8 cellular contexts compared by ENCODE assay signal in the genomic region with DNA sequence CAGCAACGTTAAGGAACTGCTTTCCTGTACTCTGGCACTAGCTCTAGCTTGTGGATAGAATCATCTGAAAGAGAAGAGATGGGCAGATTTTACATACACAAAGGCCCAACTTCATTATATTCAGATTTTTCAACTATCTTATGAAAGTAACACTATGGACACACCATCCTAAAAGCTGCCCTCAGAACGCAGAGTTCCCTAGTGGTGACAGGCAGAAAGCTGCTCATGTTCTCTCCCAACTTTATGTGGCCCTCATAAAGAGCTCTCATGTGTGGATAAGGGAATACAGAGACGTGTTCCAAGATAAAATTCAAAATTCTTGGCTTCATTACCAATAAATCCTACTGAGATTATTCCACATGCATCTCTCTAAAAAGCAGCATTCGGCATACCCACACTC. TPM values are rescaled to one million over a fixed set of nuclear protein-coding genes. Genes with fewer than 3 reads are reported as not detected.
DNase-seq lines count a peak whose midpoint lies in the region; ATAC-seq, FAIRE-seq and TF ChIP-seq lines count a peak whose summit lies in the region.

No MANE protein-coding gene starts in this region.

- H4K91ac ChIP-seq in H1 (replicated peaks; ENCODE audit: insufficient read length, low read length) = no peak overlapping the region

- no peak for TF ChIP-seq RAD21 in H1 (IDR thresholded peaks at IDR 0.05 in 1 of 2, conservative IDR thresholded peaks at IDR 0.05 in 1 of 2; ENCODE audit: low read depth in 2 of 2, low read length in 2 of 2)

- H2AK5ac ChIP-seq in H1 (ENCODE audit: low read depth, low read length) = no peak overlapping the region

- H3K79me1 ChIP-seq in H1 (ENCODE audit: low read depth, low read length) = peaks cover 11% of the 10 kb centered on the region; the same call in 1 of the 2 replicates

- no peak overlapping the region for H3K56ac ChIP-seq in H1 (replicated peaks; ENCODE audit: insufficient read length, low read depth, low read length)

- WGBS in H1 (ENCODE audit: extremely low coverage in 1 of 2, insufficient coverage in 1 of 2, insufficient read length in 1 of 2, insufficient replicate concordance in 2 of 2, low coverage in 1 of 2, low lambda C conversion rate in 2 of 2, missing lambda C conversion rate in 1 of 2), 2 experiments = 72% methylated on average over 4 of the region's 4 CpGs; no CpG with 5 or more reads in 1 of the 2 experiments
- 6 to 10% (median 9%) methylated on average over 4 of the region's 4 CpGs for WGBS in ovary, 3 donors

- no peak overlapping the region for H2BK15ac ChIP-seq in H1 (ENCODE audit: low read length)

- TF ChIP-seq EP300 in H1 (IDR thresholded peaks at IDR 0.05; ENCODE audit: borderline replicate concordance in 1 of 2, low read depth in 2 of 2, low read length in 2 of 2) = no peak
- no peak for TF ChIP-seq EP300 in ovary (IDR thresholded peaks at IDR 0.05)

- H3K79me2 ChIP-seq in H1 (ENCODE audit: control insufficient read depth in 1 of 2, insufficient read depth in 2 of 2, low read length in 2 of 2) = peaks cover 18 to 53% of the 10 kb centered on the region in 2 experiments

- FAIRE-seq in H1 (lab: Jason Lieb, UNC) = no peak

- TF ChIP-seq CTCF in H1 (IDR thresholded peaks at IDR 0.05; ENCODE audit: control extremely low read depth in 1 of 3, insufficient read depth in 1 of 3, low read depth in 1 of 3, low read length in 3 of 3) = no peak
- TF ChIP-seq CTCF in ovary (IDR thresholded peaks at IDR 0.05) = no peak

- no peak overlapping the region for H3K14ac ChIP-seq in H1 (ENCODE audit: insufficient read length)

- POLR2A ChIA-PET in H1 (lab: Charles Lee; ENCODE audit: partially characterized antibody) = interaction anchor here (1.3 to 1.8 kb wide), 3 partner anchors 103 to 373 kb away, joined by 3 to 8 read pairs (median 3); a partner anchor contains a TSS

- no peak overlapping the region for H3K18ac ChIP-seq in H1 (ENCODE audit: extremely low read depth, low read length)

- H2BK20ac ChIP-seq in H1 (ENCODE audit: low read length) = no peak overlapping the region

- no peak for TF ChIP-seq POLR2A in H1 (IDR thresholded peaks at IDR 0.05; ENCODE audit: control extremely low read depth in 1 of 2, low read depth in 2 of 2, low read length in 2 of 2)
- no peak for TF ChIP-seq POLR2A in ovary (IDR thresholded peaks at IDR 0.05)

- intact Hi-C loops in ovary (cut with DNase I) = loop anchor here in 2 of 4 donors (5.0 to 10.0 kb wide), 3 partner anchors 100 to 223 kb away; a partner anchor contains a TSS

- no peak overlapping the region for H4K8ac ChIP-seq in H1 (ENCODE audit: extremely low read depth, insufficient read depth, low read length)

- H3K9ac ChIP-seq in NT2/D1 (ENCODE audit: insufficient read length, low read depth) (peak overlapping the region; percentile 99), H1 (replicated peaks in 1 of 4; ENCODE audit: extremely low read depth in 1 of 4, low read depth in 3 of 4, low read length in 3 of 4) (no peak overlapping the region)

- H3K23me2 ChIP-seq in H1 (ENCODE audit: low read depth, low read length) = peaks cover 4% of the 10 kb centered on the region; the same call in 1 of the 2 replicates

- H4K5ac ChIP-seq in H1 (ENCODE audit: insufficient read length, low read depth, low read length) = no peak overlapping the region

- no peaks in the 10 kb centered on the region for H3K9me3 ChIP-seq in NT2/D1 (ENCODE audit: insufficient read depth, low read length)
- peaks cover 0 to 3% of the 10 kb centered on the region in 2 experiments; a peak in 1 of 4 replicates for H3K9me3 ChIP-seq in H1 (ENCODE audit: insufficient read depth in 2 of 2, low read depth in 1 of 2, low read length in 1 of 2)
- no peaks in the 10 kb centered on the region for H3K9me3 ChIP-seq in ovary

- H3K23ac ChIP-seq in H1 (ENCODE audit: insufficient read length) = no peak overlapping the region

- no peak overlapping the region for H2BK120ac ChIP-seq in H1 (replicated peaks; ENCODE audit: low read depth, low read length)

- DNase-seq in ELR (ENCODE audit: low read depth) = peak; percentile 50
- DNase-seq in NT2/D1 (ENCODE audit: low read depth, low spot score) = no peak
- no peak for DNase-seq in H1 (ENCODE audit: low read depth in 1 of 2, low spot score in 2 of 2)
- DNase-seq in ovary = no peak

- H3K4me3 ChIP-seq in NT2/D1 (ENCODE audit: insufficient read length, low read depth) (peak overlapping the region; percentile 98), H1 (ENCODE audit: extremely low read depth in 1 of 4, insufficient read depth in 2 of 4, low read depth in 3 of 4, low read length in 4 of 4) (peak overlapping the region in 3 of 4 experiments; percentile 29 to 81 (median 76); a peak in 6 of 8 replicates), ovary (peak overlapping the region; percentile 77)

- no peak overlapping the region for H3K4ac ChIP-seq in H1 (replicated peaks; ENCODE audit: insufficient read length, low read depth, low read length)

- CTCF ChIA-PET in H1 (lab: Charles Lee; ENCODE audit: partially characterized antibody) = interaction anchor here (0.6 to 19.7 kb wide), 16 partner anchors 10 to 776 kb away, joined by 3 to 362 read pairs (median 4); a partner anchor contains a TSS

- H3K27ac ChIP-seq in H1 (ENCODE audit: low read depth, low read length) = no peak overlapping the region
- peak overlapping the region in 1 of 2 donors; percentile 29 for H3K27ac ChIP-seq in ovary

- no peaks in the 10 kb centered on the region for H3K27me3 ChIP-seq in NT2/D1 (ENCODE audit: insufficient read depth, insufficient read length)
- no peaks in the 10 kb centered on the region for H3K27me3 ChIP-seq in H1 (replicated peaks in 1 of 4; ENCODE audit: control insufficient read depth in 3 of 4, extremely low read depth in 1 of 4, insufficient read depth in 3 of 4, low read length in 3 of 4)
- H3K27me3 ChIP-seq in ovary = no peaks in the 10 kb centered on the region

- H3K4me1 ChIP-seq in NT2/D1 (ENCODE audit: insufficient read depth, insufficient read length) (no peaks in the 10 kb centered on the region), H1 (replicated peaks in 1 of 4; ENCODE audit: control insufficient read depth in 3 of 4, insufficient read depth in 4 of 4, low read length in 3 of 4) (peaks cover 2 to 8% (median 5%) of the 10 kb centered on the region in 4 experiments; a peak in 5 of 7 replicates), ovary (ENCODE audit: insufficient read depth) (peaks cover 13% of the 10 kb centered on the region)

- H2BK5ac ChIP-seq in H1 (ENCODE audit: low read depth, low read length) = no peak overlapping the region

- no peak overlapping the region for H2BK12ac ChIP-seq in H1 (ENCODE audit: low read depth, low read length)

- no peak overlapping the region for H2AFZ ChIP-seq in H1 (ENCODE audit: low read length)

- H4K20me1 ChIP-seq in H1 (replicated peaks in 1 of 2; ENCODE audit: control insufficient read depth in 1 of 2, insufficient read depth in 2 of 2, low read length in 2 of 2) = peaks cover 32 to 33% of the 10 kb centered on the region in 2 experiments

- H3K4me2 ChIP-seq in H1 (ENCODE audit: insufficient read depth in 1 of 2, low read depth in 2 of 2, low read length in 2 of 2) = peak overlapping the region; percentile 85 to 90

- ATAC-seq in GM19395 (IDR thresholded peaks at IDR 0.05; ENCODE audit: unreplicated experiment) (no peak), GM19463 (IDR thresholded peaks at IDR 0.05; ENCODE audit: unreplicated experiment) (no peak), HG03280 (IDR thresholded peaks at IDR 0.05; ENCODE audit: unreplicated experiment) (no peak), HG03175 (IDR thresholded peaks at IDR 0.05; ENCODE audit: unreplicated experiment) (no peak)

- H3K36me3 ChIP-seq in NT2/D1 (ENCODE audit: insufficient read depth, insufficient read length, low read length) (peaks cover 18% of the 10 kb centered on the region), H1 (ENCODE audit: control insufficient read depth in 2 of 4, insufficient read depth in 4 of 4, low read length in 3 of 4) (no peaks in the 10 kb centered on the region), ovary (no peaks in the 10 kb centered on the region)

TF ChIP-seq in H1, 55 proteins besides CTCF, POLR2A, EP300 and RAD21 (continues in another document):
- TF ChIP-seq CBX5 (IDR thresholded peaks at IDR 0.05; ENCODE audit: low read depth, low read length) (no peak), ASH2L (IDR thresholded peaks at IDR 0.05; ENCODE audit: low read length) (no peak), EGR1 (IDR thresholded peaks at IDR 0.05; ENCODE audit: borderline replicate concordance, low read depth, low read length) (no peak), KDM5A (IDR thresholded peaks at IDR 0.05; ENCODE audit: low read length) (no peak), BRCA1 (IDR thresholded peaks at IDR 0.05; ENCODE audit: low read depth, low read length) (no peak), RXRA (IDR thresholded peaks at IDR 0.05; ENCODE audit: insufficient read depth, low read depth, low read length) (no peak), CTBP2 (IDR thresholded peaks at IDR 0.05; ENCODE audit: borderline replicate concordance, insufficient read depth, insufficient read length, low read length) (no peak), SP2 (IDR thresholded peaks at IDR 0.05; ENCODE audit: low read length) (no peak), BACH1 (IDR thresholded peaks at IDR 0.05; ENCODE audit: low read length) (no peak), JUN (IDR thresholded peaks at IDR 0.05; ENCODE audit: low read depth, low read length) (no peak), RFX5 (IDR thresholded peaks at IDR 0.05; ENCODE audit: borderline replicate concordance, low read depth, low read length) (no peak), SIRT6 (IDR thresholded peaks at IDR 0.05; ENCODE audit: low read length) (no peak), RNF2 (IDR thresholded peaks at IDR 0.05; ENCODE audit: borderline replicate concordance, low read depth, low read length, missing control alignments, poor library complexity, severe bottlenecking) (no peak), POU5F1 (IDR thresholded peaks at IDR 0.05; ENCODE audit: low read depth, low read length) (no peak), GABPA (IDR thresholded peaks at IDR 0.05; ENCODE audit: borderline replicate concordance, insufficient read depth, low read length) (no peak), SP1 (IDR thresholded peaks at IDR 0.05; ENCODE audit: low read depth, low read length) (no peak), BCL11A (IDR thresholded peaks at IDR 0.05; ENCODE audit: low read depth in 2 of 2, low read length in 2 of 2) (no peak)

RNA-seq across cellular contexts. Expression of a gene that starts 1.5 kb away (rescaled TPM):
- total RNA-seq in H1 (2021; fragmentation: NEBNext Ultra II Directional; extraction: Animal tissue kit (Norgen Biotek cat#: 25700)) = 43.4 and 45.6 TPM in 2 replicates
- polyA plus RNA-seq in H1 (2011; rRNA removed) (65.4 and 74.2 TPM in 2 replicates), ovary (10 to 100 TPM; 39.2 to 44.7 TPM)
- 67.2 TPM for polyA plus RNA-seq in H1 (2011; cell fraction: cytosol; rRNA removed)
- 48.5 TPM for polyA plus RNA-seq in H1 (2011; cell fraction: nucleus; rRNA removed)
- polyA plus RNA-seq in H1 (2012, experiment 1 of 2) = 44.2 to 53.6 TPM (median 49.8 TPM) in 4 replicates
- 35.8 TPM for polyA plus RNA-seq in H1 (2012, experiment 2 of 2)
- polyA plus RNA-seq in H1 (2013, experiment 1 of 2) = 53.7 TPM
- polyA plus RNA-seq in H1 (2013, experiment 2 of 2) = 56.7 TPM
- 46.3 and 62.7 TPM in 2 replicates for polyA minus RNA-seq in H1 (2011; rRNA and poly(A)+ RNA removed)
- 61.6 TPM for polyA minus RNA-seq in H1 (2011; cell fraction: cytosol; rRNA and poly(A)+ RNA removed)
- polyA minus RNA-seq in H1 (2011; cell fraction: nucleus; rRNA and poly(A)+ RNA removed) = 28.6 TPM
- total RNA-seq in ovary = 10 to 100 TPM; 20.5 to 38.9 (median 30.0) TPM
